ENCODE assay signal across 33 cellular contexts in genomic region chrX:108349210-108349609, GRCh38.
"Had no signal": no experiment of that assay in that cellular context is flagged by ENCODE, and none has a peak within 500 bp of the region (broad histone marks: within the 10 kb centered on the region; RNA-seq: fewer than 3 reads in every experiment).

No MANE protein-coding gene starts in this region.

- H3K27ac ChIP-seq: PC-9, RWPE1, SJCRH30, SK-N-MC had no signal

- H2AFZ ChIP-seq: PC-9 had no signal

- H3K4me1 Mint-ChIP-seq: T-cell had no signal

- H3K4me1 ChIP-seq: SJCRH30 had no signal

- H3K27me3 ChIP-seq: MG63, SJCRH30 had no signal

- H3K36me3 Mint-ChIP-seq: T-cell had no signal

- H3K4me3 ChIP-seq: MG63, PC-9, SJCRH30, SK-N-MC had no signal

- H3K36me3 ChIP-seq: MG63, SJCRH30 had no signal

- H3K4me2 ChIP-seq: PC-9 had no signal

- FAIRE-seq: RCC 7860 had no signal

- H3K9me3 ChIP-seq: MG63, SJCRH30 had no signal

- H3K4me3 Mint-ChIP-seq: T-cell had no signal

- DNase-seq: Kasumi-1, MG63, NCI-H1048, NCI-H1092 treated with DMSO at 0.1 percent for 48 hours, NCI-H1105 treated with DMSO at 0.1 percent for 48 hours, NCI-H1417, NCI-H1436, NCI-H146, NCI-H1694, NCI-H187, NCI-H1930, NCI-H2029 treated with DMSO at 0.1 percent for 48 hours, NCI-H2081 treated with DMSO at 0.1 percent for 48 hours, NCI-H2107, NCI-H2171, NCI-H2227 treated with DMSO at 0.1 percent for 48 hours, NCI-H345, NCI-H510A treated with DMSO at 0.1 percent for 48 hours, NCI-H526, NCI-H69, NCI-H748 treated with DMSO at 0.1 percent for 48 hours, NCI-H82, PC-9, SHP77, SIG-M5, SJCRH30, T-cell had no signal

- ATAC-seq: Panc1, Right ventricle myocardium inferior, SK-N-SH treated with all-trans-retinoic acid at 6 μM for 48 hours, T-cell had no signal

- H3K27ac Mint-ChIP-seq: T-cell had no signal

- H3K9me3 Mint-ChIP-seq: T-cell had no signal
